ENCODE assay signal across 2 cellular contexts in the genomic region with DNA sequence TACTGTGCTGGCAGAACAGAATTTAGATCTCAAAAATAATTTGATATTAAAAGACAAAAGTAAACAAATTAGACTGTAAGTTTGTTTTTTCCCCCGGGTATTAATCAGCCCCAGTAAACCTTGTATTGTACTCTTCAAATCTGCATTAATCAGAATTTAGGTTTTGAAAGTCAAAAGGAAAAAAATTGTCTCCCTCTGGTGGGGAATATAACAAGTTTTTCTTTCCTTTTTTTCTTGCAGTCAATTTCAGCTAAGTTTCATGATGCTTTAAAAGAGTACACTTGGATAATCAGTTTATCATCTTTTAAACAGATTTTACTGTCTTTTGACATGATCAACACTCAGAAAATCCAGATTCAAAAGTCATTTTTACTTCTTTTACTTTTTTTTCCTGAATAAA.
TF ChIP-seq lines count a peak whose summit lies in the region.

No MANE protein-coding gene starts in this region.

TF ChIP-seq in IMR-90, 13 proteins besides CTCF, POLR2A, EP300 and RAD21:
- no peak for TF ChIP-seq NFE2L2 (IDR thresholded peaks at IDR 0.05; ENCODE audit: low read depth, low read length)
- TF ChIP-seq, protein P1, sequence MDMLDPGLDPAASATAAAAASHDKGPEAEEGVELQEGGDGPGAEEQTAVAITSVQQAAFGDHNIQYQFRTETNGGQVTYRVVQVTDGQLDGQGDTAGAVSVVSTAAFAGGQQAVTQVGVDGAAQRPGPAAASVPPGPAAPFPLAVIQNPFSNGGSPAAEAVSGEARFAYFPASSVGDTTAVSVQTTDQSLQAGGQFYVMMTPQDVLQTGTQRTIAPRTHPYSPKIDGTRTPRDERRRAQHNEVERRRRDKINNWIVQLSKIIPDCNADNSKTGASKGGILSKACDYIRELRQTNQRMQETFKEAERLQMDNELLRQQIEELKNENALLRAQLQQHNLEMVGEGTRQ (IDR thresholded peaks at IDR 0.05; ENCODE audit: low read depth, low read length), result no peak
- TF ChIP-seq CHD1 (IDR thresholded peaks at IDR 0.05; ENCODE audit: low read depth, low read length), result no peak
- no peak for TF ChIP-seq RFX5 (IDR thresholded peaks at IDR 0.05; ENCODE audit: low read depth, low read length)
- TF ChIP-seq MXI1 (IDR thresholded peaks at IDR 0.05; ENCODE audit: borderline replicate concordance, low read depth, low read length), result no peak
- TF ChIP-seq SMC3 (IDR thresholded peaks at IDR 0.05; ENCODE audit: low read depth, low read length), result no peak
- no peak for TF ChIP-seq FOS (IDR thresholded peaks at IDR 0.05; ENCODE audit: low read depth, low read length)
- TF ChIP-seq CEBPB (IDR thresholded peaks at IDR 0.05; ENCODE audit: low read depth, low read length), result no peak
- no peak for TF ChIP-seq MAZ (IDR thresholded peaks at IDR 0.05; ENCODE audit: borderline replicate concordance, low read depth, low read length)
- no peak for TF ChIP-seq BHLHE40 (IDR thresholded peaks at IDR 0.05; ENCODE audit: low read depth, low read length)
- no peak for TF ChIP-seq RCOR1 (IDR thresholded peaks at IDR 0.05; ENCODE audit: insufficient replicate concordance, low read length)
- TF ChIP-seq, protein P2, sequence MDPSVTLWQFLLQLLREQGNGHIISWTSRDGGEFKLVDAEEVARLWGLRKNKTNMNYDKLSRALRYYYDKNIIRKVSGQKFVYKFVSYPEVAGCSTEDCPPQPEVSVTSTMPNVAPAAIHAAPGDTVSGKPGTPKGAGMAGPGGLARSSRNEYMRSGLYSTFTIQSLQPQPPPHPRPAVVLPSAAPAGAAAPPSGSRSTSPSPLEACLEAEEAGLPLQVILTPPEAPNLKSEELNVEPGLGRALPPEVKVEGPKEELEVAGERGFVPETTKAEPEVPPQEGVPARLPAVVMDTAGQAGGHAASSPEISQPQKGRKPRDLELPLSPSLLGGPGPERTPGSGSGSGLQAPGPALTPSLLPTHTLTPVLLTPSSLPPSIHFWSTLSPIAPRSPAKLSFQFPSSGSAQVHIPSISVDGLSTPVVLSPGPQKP (IDR thresholded peaks at IDR 0.05; ENCODE audit: borderline replicate concordance, low read depth, low read length), result no peak
- no peak for TF ChIP-seq MAFK (IDR thresholded peaks at IDR 0.05; ENCODE audit: low read depth, low read length)

TF ChIP-seq in GM12878, 131 proteins besides CTCF, POLR2A, EP300 and RAD21:
- TF ChIP-seq MTA3 (IDR thresholded peaks at IDR 0.05; ENCODE audit: borderline replicate concordance, low read length) (no peak), FOXK2 (IDR thresholded peaks at IDR 0.05) (no peak), NFYA (IDR thresholded peaks at IDR 0.05; ENCODE audit: borderline replicate concordance, low read depth, low read length) (no peak), SMC3 (IDR thresholded peaks at IDR 0.05; ENCODE audit: borderline replicate concordance, low read length) (0 out of 2 replicates have a peak, but pooled peaks have one; percentile 6)
- TF ChIP-seq, protein P3, sequence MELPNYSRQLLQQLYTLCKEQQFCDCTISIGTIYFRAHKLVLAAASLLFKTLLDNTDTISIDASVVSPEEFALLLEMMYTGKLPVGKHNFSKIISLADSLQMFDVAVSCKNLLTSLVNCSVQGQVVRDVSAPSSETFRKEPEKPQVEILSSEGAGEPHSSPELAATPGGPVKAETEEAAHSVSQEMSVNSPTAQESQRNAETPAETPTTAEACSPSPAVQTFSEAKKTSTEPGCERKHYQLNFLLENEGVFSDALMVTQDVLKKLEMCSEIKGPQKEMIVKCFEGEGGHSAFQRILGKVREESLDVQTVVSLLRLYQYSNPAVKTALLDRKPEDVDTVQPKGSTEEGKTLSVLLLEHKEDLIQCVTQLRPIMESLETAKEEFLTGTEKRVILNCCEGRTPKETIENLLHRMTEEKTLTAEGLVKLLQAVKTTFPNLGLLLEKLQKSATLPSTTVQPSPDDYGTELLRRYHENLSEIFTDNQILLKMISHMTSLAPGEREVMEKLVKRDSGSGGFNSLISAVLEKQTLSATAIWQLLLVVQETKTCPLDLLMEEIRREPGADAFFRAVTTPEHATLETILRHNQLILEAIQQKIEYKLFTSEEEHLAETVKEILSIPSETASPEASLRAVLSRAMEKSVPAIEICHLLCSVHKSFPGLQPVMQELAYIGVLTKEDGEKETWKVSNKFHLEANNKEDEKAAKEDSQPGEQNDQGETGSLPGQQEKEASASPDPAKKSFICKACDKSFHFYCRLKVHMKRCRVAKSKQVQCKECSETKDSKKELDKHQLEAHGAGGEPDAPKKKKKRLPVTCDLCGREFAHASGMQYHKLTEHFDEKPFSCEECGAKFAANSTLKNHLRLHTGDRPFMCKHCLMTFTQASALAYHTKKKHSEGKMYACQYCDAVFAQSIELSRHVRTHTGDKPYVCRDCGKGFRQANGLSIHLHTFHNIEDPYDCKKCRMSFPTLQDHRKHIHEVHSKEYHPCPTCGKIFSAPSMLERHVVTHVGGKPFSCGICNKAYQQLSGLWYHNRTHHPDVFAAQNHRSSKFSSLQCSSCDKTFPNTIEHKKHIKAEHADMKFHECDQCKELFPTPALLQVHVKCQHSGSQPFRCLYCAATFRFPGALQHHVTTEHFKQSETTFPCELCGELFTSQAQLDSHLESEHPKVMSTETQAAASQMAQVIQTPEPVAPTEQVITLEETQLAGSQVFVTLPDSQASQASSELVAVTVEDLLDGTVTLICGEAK (IDR thresholded peaks at IDR 0.05; ENCODE audit: borderline replicate concordance), result no peak
